Comparison of ENCODE assay signal across 23 cellular contexts in the genomic region with DNA sequence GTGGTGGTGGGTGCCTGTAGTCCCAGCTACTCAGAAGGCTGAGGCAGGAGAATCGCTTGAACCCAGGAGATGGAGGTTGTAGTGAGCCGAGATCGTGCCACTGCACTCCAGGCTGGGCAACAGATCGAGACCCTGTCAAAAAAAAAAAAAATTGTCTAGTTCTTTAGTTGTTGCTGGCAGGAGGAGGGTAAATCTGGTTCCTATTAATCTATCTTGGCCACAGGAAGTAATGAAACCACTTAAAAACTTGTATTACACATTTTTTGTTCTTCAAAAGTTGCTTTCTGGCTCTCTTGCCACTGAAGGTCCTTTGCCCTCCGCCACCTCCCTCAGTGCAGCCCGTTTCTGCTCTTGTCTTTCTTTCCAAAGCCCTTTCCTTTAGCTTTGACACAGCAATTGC.
"Had no signal": no experiment of that assay in that cellular context is flagged by ENCODE, and none has a peak within 500 bp of the region (broad histone marks: within the 10 kb centered on the region; RNA-seq: fewer than 3 reads in every experiment).

No MANE protein-coding gene starts in this region.

- H3K4me1 Mint-ChIP-seq: immature natural killer cell, memory B cell, naive B cell had no signal

- ATAC-seq: esophagus mucosa, gastrocnemius medialis, left lung, lower lobe of right lung, pancreas, right cardiac atrium had no signal

- H3K27me3 ChIP-seq: gastrocnemius medialis, left lung, pancreas, suprapubic skin, thyroid gland, uterus had no signal

- H3K36me3 Mint-ChIP-seq: immature natural killer cell, memory B cell, naive B cell, type B pancreatic cell had no signal

- H3K27me3 Mint-ChIP-seq: type B pancreatic cell had no signal

- H3K27ac ChIP-seq: gastrocnemius medialis, left lung, lower lobe of right lung, pancreas, suprapubic skin, thyroid gland, uterus had no signal

- H3K27ac Mint-ChIP-seq: immature natural killer cell, memory B cell, progenitor cell of endocrine pancreas, type B pancreatic cell had no signal

- H3K4me3 Mint-ChIP-seq: immature natural killer cell, memory B cell, naive B cell, nephron, type B pancreatic cell had no signal

- H3K4me3 ChIP-seq: gastrocnemius medialis, left lung, lower lobe of right lung, pancreas, suprapubic skin, thyroid gland, uterus had no signal

- H3K9me3 Mint-ChIP-seq: immature natural killer cell, memory B cell had no signal

- DNase-seq: cortex of kidney; effector memory CD4-positive, alpha-beta T cell; gastrocnemius medialis; immature natural killer cell; left lung; lower lobe of right lung; midbrain; naive B cell; occipital lobe; pancreas; right cardiac atrium; small intestine; stimulated activated CD4-positive, alpha-beta T cell treated with anti-CD3 and anti-CD28 coated beads, Interleukin-12 subunit alpha, Interleukin-12 subunit beta, amount 100 ng/mL, for 4 hours; stimulated activated CD4-positive, alpha-beta T cell treated with anti-CD3 and anti-CD28 coated beads, Interleukin-2, amount 100 ng/mL, for 48 hours; stimulated activated naive CD4-positive, alpha-beta T cell treated with Interleukin-2 at 50 U/mL for 16 hours; thyroid gland; uterus had no signal
